ENCODE assay signal across 9 cellular contexts in genomic region chr17:63275318-63275967, GRCh38.
DNase-seq lines count a peak whose midpoint lies in the region; ATAC-seq lines count a peak whose summit lies in the region.
"Had no signal": no experiment of that assay in that cellular context is flagged by ENCODE, and none has a peak within 500 bp of the region (broad histone marks: within the 10 kb centered on the region; RNA-seq: fewer than 3 reads in every experiment).

No MANE protein-coding gene starts in this region.

- DNase-seq in Daoy (ENCODE audit: low read depth) (peak; percentile 91), NCI-H460 (ENCODE audit: extremely low read depth, low read depth) (peak; percentile 95), dermis microvascular lymphatic vessel endothelial cell (ENCODE audit: low read depth in 2 of 2) (peak; percentile 54 to 96), non-pigmented ciliary epithelial cell (ENCODE audit: low read depth) (peak; percentile 96), NCI-H1417 treated with DMSO at 0.1 percent for 48 hours (lab: John Stamatoyannopoulos, UW) (no peak)
- DNase-seq: effector CD4-positive, alpha-beta T cell had no signal

- ATAC-seq in HG03342 (IDR thresholded peaks at IDR 0.05; ENCODE audit: unreplicated experiment) (no peak), GM19463 (IDR thresholded peaks at IDR 0.05; ENCODE audit: unreplicated experiment) (no peak), GM21576 (IDR thresholded peaks at IDR 0.05; ENCODE audit: unreplicated experiment) (no peak)
